ENCODE assay signal across 14 cellular contexts in the genomic region with DNA sequence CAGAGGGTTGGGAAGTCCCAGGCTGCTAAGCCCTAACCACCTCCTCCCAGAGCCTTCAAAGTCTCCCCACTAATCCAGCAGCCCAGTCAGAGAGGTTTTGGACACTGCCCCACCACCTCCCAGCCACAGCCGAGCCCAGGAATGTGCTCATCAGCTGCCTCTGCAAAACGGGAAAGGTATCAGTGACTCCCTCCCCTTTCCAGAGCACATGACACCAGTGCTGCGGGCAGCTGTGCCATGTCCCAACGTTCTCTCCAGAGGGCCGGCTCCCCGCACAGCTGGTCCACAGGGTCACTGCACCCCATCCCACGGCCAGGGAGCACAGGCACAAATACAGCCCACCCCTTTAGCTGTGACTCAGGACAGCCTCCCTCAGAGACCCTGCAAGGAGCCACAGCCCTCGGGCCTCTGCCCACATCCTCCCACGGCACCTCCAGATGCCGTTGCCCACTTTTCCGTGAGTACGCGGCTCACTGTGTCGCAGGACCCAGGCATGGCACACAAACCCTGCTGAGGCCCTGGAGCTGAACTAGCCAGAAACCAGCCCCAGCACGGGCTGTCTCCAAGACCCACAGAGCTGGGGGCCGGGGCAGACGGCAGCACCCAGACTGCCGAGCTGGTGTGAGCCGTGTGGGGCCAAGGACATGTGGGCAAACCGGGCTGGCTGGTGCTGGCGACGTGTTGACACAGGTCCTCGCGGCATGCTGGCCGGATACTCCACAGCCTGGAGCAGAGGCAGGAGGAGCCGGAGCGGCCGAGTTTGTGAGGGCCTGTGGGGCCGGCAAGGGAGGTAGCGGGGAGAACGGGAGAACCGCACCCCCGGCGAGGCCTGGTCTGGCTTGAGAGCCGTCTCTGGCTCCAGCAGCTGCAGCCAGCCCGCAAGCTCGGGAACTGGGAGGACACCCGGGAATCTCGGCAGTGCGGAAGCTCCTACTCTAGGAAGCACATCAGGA. TPM values are rescaled to one million over a fixed set of nuclear protein-coding genes. Genes with fewer than 3 reads are reported as not detected.
DNase-seq lines count a peak whose midpoint lies in the region; ATAC-seq, FAIRE-seq and TF ChIP-seq lines count a peak whose summit lies in the region.
"Had no signal": no experiment of that assay in that cellular context is flagged by ENCODE, and none has a peak within 500 bp of the region (broad histone marks: within the 10 kb centered on the region; RNA-seq: fewer than 3 reads in every experiment).

No MANE protein-coding gene starts in this region.

- POLR2A ChIA-PET in HepG2 (lab: Yijun Ruan, JAX), result interaction anchor here (0.6 to 8.9 kb wide), 9 partner anchors 7 to 114 kb away, joined by 3 to 40 read pairs (median 5); a partner anchor contains a TSS

- no peak overlapping the region for H3K4me2 ChIP-seq in HepG2 (ENCODE audit: low read depth, low read length)
- H3K4me2 ChIP-seq: hepatocyte had no signal

- TF ChIP-seq POLR2A in body of pancreas (IDR thresholded peaks at IDR 0.05), result no peak
- TF ChIP-seq POLR2A in HepG2 (IDR thresholded peaks at IDR 0.05; ENCODE audit: insufficient read depth in 1 of 2, low read depth in 2 of 2, low read length in 2 of 2), result no peak

- H3K27me3 ChIP-seq in body of pancreas (no peaks in the 10 kb centered on the region), HepG2 (ENCODE audit: control insufficient read depth in 1 of 2, insufficient read depth in 2 of 2, low read length in 2 of 2) (no peaks in the 10 kb centered on the region)
- H3K27me3 ChIP-seq: dorsolateral prefrontal cortex, hepatocyte had no signal

- H3K4me3 ChIP-seq in body of pancreas, result no peak overlapping the region
- H3K4me3 ChIP-seq in HepG2 (replicated peaks in 1 of 3; ENCODE audit: insufficient read depth in 1 of 3, low read depth in 2 of 3, low read length in 3 of 3), result no peak overlapping the region; a peak in 1 of 6 replicates
- H3K4me3 ChIP-seq: dorsolateral prefrontal cortex, hepatocyte had no signal

- H2AFZ ChIP-seq in HepG2 (ENCODE audit: low read length), result no peak overlapping the region
- H2AFZ ChIP-seq: hepatocyte had no signal

- intact Hi-C loops in body of pancreas (cut with DNase I), result no loop called here
- intact Hi-C loops in HepG2 (cut with micrococcal nuclease; ENCODE audit: unreplicated experiment), result no loop called here

- H3K4me3 Mint-ChIP-seq in activated T-cell treated with anti-CD3 and anti-CD28 coated beads, Interleukin-2, amount 50 U/mL, for 72 hours, result no peak overlapping the region
- no peak overlapping the region for H3K4me3 Mint-ChIP-seq in type B pancreatic cell
- H3K4me3 Mint-ChIP-seq: naive B cell had no signal

- H3K9me3 Mint-ChIP-seq in activated T-cell treated with anti-CD3 and anti-CD28 coated beads, Interleukin-2, amount 50 U/mL, for 72 hours, result no peaks in the 10 kb centered on the region
- H3K9me3 Mint-ChIP-seq in type B pancreatic cell, result no peaks in the 10 kb centered on the region
- H3K9me3 Mint-ChIP-seq: naive B cell had no signal

- peak; percentile 13 to 16 for ATAC-seq in activated T-cell treated with anti-CD3 and anti-CD28 coated beads, Interleukin-2, amount 50 U/mL, for 72 hours (replicated peaks in 1 of 2)
- peak; percentile 71 for ATAC-seq in body of pancreas
- peak; percentile 53 for ATAC-seq in HepG2

- no peak overlapping the region for H3K27ac Mint-ChIP-seq in activated T-cell treated with anti-CD3 and anti-CD28 coated beads, Interleukin-2, amount 50 U/mL, for 72 hours
- H3K27ac Mint-ChIP-seq in type B pancreatic cell, result peak overlapping the region; percentile 50

- H3K4me1 ChIP-seq in body of pancreas (peaks cover 36% of the 10 kb centered on the region), HepG2 (ENCODE audit: insufficient read depth, low read length) (peaks cover 40% of the 10 kb centered on the region)

- TF ChIP-seq EP300 in HepG2 (IDR thresholded peaks at IDR 0.05; ENCODE audit: low read depth in 2 of 2, low read length in 2 of 2) (no peak), HepG2 (CRISPR knock-in tag; IDR thresholded peaks at IDR 0.05; ENCODE audit: borderline replicate concordance) (no peak)

- CTCF ChIA-PET in HepG2 (lab: Yijun Ruan, JAX; ENCODE audit: low intra/inter-chr PET ratio, low total read pairs), result no interaction called here

- 0 out of 2 replicates have a peak, but pooled peaks have one; percentile 10 for TF ChIP-seq RAD21 in HepG2 (CRISPR knock-in tag; IDR thresholded peaks at IDR 0.05)

- no peaks in the 10 kb centered on the region for H3K27me3 Mint-ChIP-seq in activated T-cell treated with anti-CD3 and anti-CD28 coated beads, Interleukin-2, amount 50 U/mL, for 72 hours (ENCODE audit: low read depth)
- no peaks in the 10 kb centered on the region for H3K27me3 Mint-ChIP-seq in type B pancreatic cell
- H3K27me3 Mint-ChIP-seq: naive B cell had no signal

- no peaks in the 10 kb centered on the region for H3K79me2 ChIP-seq in HepG2 (ENCODE audit: insufficient read depth, low read length)
- H3K79me2 ChIP-seq: hepatocyte had no signal

- H3K36me3 ChIP-seq in body of pancreas (replicated peaks in 1 of 2; ENCODE audit: insufficient read depth in 1 of 2, low read depth in 2 of 2) (peaks cover 27 to 30% of the 10 kb centered on the region in 2 donors), HepG2 (replicated peaks in 1 of 2; ENCODE audit: control insufficient read depth in 1 of 2, insufficient read depth in 2 of 2, low read length in 2 of 2) (peaks cover 26 to 36% of the 10 kb centered on the region in 2 experiments)

- no peak overlapping the region for H3K9ac ChIP-seq in HepG2 (ENCODE audit: insufficient read depth, low read depth, low read length)

- no peak for FAIRE-seq in HepG2 (lab: Jason Lieb, UNC)

- DNase-seq in activated T-cell treated with anti-CD3 and anti-CD28 coated beads, Interleukin-2, amount 50 U/mL, for 72 hours, result no peak
- no peak for DNase-seq in activated T-cell treated with anti-CD3 and anti-CD28 coated beads, Interleukin-2, amount 50 U/mL, for 1 hour
- DNase-seq in body of pancreas (peak; percentile 72 to 83 (median 78)), HepG2 (ENCODE audit: low spot score) (no peak), type B pancreatic cell (ENCODE audit: extremely low spot score, unreplicated experiment) (no peak), retina (no peak)
- DNase-seq in stimulated activated CD4-positive, alpha-beta T cell treated with anti-CD3 and anti-CD28 coated beads, Interleukin-2, amount 100 ng/mL, for 24 hours, result no peak
- DNase-seq in stimulated activated CD4-positive, alpha-beta T cell treated with anti-CD3 and anti-CD28 coated beads, Interleukin-15, amount 100 ng/mL, for 24 hours, result no peak
- DNase-seq: dorsolateral prefrontal cortex; naive B cell; NCI-H1436 treated with DMSO at 0.1 percent for 48 hours; stimulated activated CD4-positive, alpha-beta T cell treated with anti-CD3 and anti-CD28 coated beads, Interleukin-1b, Interleukin-23, amount 100 ng/mL, for 48 hours; T-helper 9 cell had no signal

- peaks cover 6% of the 10 kb centered on the region; the same call in 1 of the 2 replicates for H4K20me1 ChIP-seq in HepG2 (ENCODE audit: insufficient read depth, low read length)

- H3K27ac ChIP-seq in body of pancreas (peak overlapping the region; percentile 35 to 78 (median 55)), HepG2 (ENCODE audit: extremely low read length, insufficient read depth, low read length) (no peak overlapping the region)
- H3K27ac ChIP-seq: dorsolateral prefrontal cortex, hepatocyte had no signal

- WGBS in body of pancreas, 2 donors, result 27 to 34% methylated on average over 9 to 40 of the region's 40 CpGs
- 56% methylated on average over 36 of the region's 40 CpGs for WGBS in HepG2 (ENCODE audit: low lambda C conversion rate)

- no peaks in the 10 kb centered on the region for H3K9me3 ChIP-seq in body of pancreas
- no peaks in the 10 kb centered on the region for H3K9me3 ChIP-seq in HepG2 (ENCODE audit: low read length)

- in situ Hi-C loops in HepG2 (cut with HindIII; ENCODE audit: extremely low pct_ligation_motif_present, low pct_unique_long_range_greater_than_20kb), result no loop called here

- H3K36me3 Mint-ChIP-seq in activated T-cell treated with anti-CD3 and anti-CD28 coated beads, Interleukin-2, amount 50 U/mL, for 72 hours (ENCODE audit: insufficient read depth in 2 of 2), result peaks cover 1 to 5% of the 10 kb centered on the region in 2 donors
- peaks cover 3% of the 10 kb centered on the region for H3K36me3 Mint-ChIP-seq in type B pancreatic cell
- H3K36me3 Mint-ChIP-seq: naive B cell had no signal

- no TSS peak for BruUV-seq in HepG2 (replicated peaks; lab: Mats Ljungman, UMichigan)

- H3K4me1 Mint-ChIP-seq in activated T-cell treated with anti-CD3 and anti-CD28 coated beads, Interleukin-2, amount 50 U/mL, for 72 hours (ENCODE audit: low read depth), result no peaks in the 10 kb centered on the region
- no peaks in the 10 kb centered on the region for H3K4me1 Mint-ChIP-seq in type B pancreatic cell (ENCODE audit: unreplicated experiment)
- H3K4me1 Mint-ChIP-seq: naive B cell had no signal

- TF ChIP-seq CTCF in body of pancreas (IDR thresholded peaks at IDR 0.05) (no peak), HepG2 (CRISPR knock-in tag; IDR thresholded peaks at IDR 0.05) (no peak), type B pancreatic cell (conservative IDR thresholded peaks at IDR 0.05) (no peak)

RNA-seq across cellular contexts. Expression of a gene that starts 6.3 kb away (rescaled TPM):
- total RNA-seq in activated T-cell treated with anti-CD3 and anti-CD28 coated beads, Interleukin-2, amount 50 U/mL, for 72 hours, result not detected
- total RNA-seq in body of pancreas (not detected), HepG2 (2016; rRNA removed; fragmentation: Illumina TruSeq; extraction: Trizol) (0.69 and 1.00 TPM in 2 replicates), type B pancreatic cell (ENCODE audit: low replicate concordance) (not detected in 2 replicates)
- 0.71 and 2.3 TPM in 2 replicates for total RNA-seq in HepG2 (2016; cell fraction: cytosol; rRNA removed; fragmentation: Illumina TruSeq; extraction: Trizol; ENCODE audit: low read depth)
- 1.3 TPM in 1 of 2 replicates, not detected in the other for total RNA-seq in HepG2 (2016; cell fraction: insoluble cytoplasmic fraction; rRNA removed; fragmentation: Illumina TruSeq; extraction: Trizol)
- total RNA-seq in HepG2 (2016; cell fraction: membrane; rRNA removed; fragmentation: Illumina TruSeq; extraction: Trizol), result 1.00 and 1.2 TPM in 2 replicates
- total RNA-seq in HepG2 (2016; cell fraction: nucleus; rRNA removed; fragmentation: Illumina TruSeq; extraction: Trizol), result 0.91 and 1.8 TPM in 2 replicates
- 0.17 and 0.33 TPM in 2 replicates for polyA plus RNA-seq in HepG2 (2011; rRNA removed)
- polyA plus RNA-seq in HepG2 (2011; cell fraction: cytosol; rRNA removed), result 0.55 and 1.1 TPM in 2 replicates
- 1.6 and 2.8 TPM in 2 replicates for polyA plus RNA-seq in HepG2 (2011; cell fraction: nucleus; rRNA removed)
- 0.34 and 0.52 TPM in 2 replicates for polyA plus RNA-seq in HepG2 (2012)
- polyA plus RNA-seq in HepG2 (2016; cell fraction: cytosol; fragmentation: Illumina TruSeq; extraction: Trizol; ENCODE audit: low read depth), result 0.57 and 1.0 TPM in 2 replicates
- polyA plus RNA-seq in HepG2 (2016; cell fraction: insoluble cytoplasmic fraction; fragmentation: Illumina TruSeq; extraction: Trizol; ENCODE audit: low read depth), result 1.7 TPM in 1 of 2 replicates, not detected in the other
- polyA plus RNA-seq in HepG2 (2016; cell fraction: membrane; fragmentation: Illumina TruSeq; extraction: Trizol; ENCODE audit: low read depth), result 0.56 TPM in 1 of 2 replicates, not detected in the other
- 2.1 TPM in 1 of 2 replicates, not detected in the other for polyA plus RNA-seq in HepG2 (2016; cell fraction: nucleus; fragmentation: Illumina TruSeq; extraction: Trizol; ENCODE audit: insufficient read depth, low read depth)
- polyA minus RNA-seq in HepG2 (2011; rRNA and poly(A)+ RNA removed; ENCODE audit: low replicate concordance), result 0.09 and 0.88 TPM in 2 replicates
- not detected in 2 replicates for polyA minus RNA-seq in HepG2 (2011; cell fraction: cytosol; rRNA and poly(A)+ RNA removed)
- polyA minus RNA-seq in HepG2 (2011; cell fraction: nucleus; rRNA and poly(A)+ RNA removed), result 1.9 TPM in 1 of 2 replicates, not detected in the other
- total RNA-seq: hepatocyte had no signal

RNA-seq across cellular contexts. Expression of a gene that starts 8.0 kb away (rescaled TPM):
- 10 to 100 TPM; 61.9 to 77.2 TPM for total RNA-seq in activated T-cell treated with anti-CD3 and anti-CD28 coated beads, Interleukin-2, amount 50 U/mL, for 72 hours
- 10 to 100 TPM; 46.1 to 65.6 TPM for total RNA-seq in body of pancreas
- total RNA-seq in HepG2 (2016; rRNA removed; fragmentation: Illumina TruSeq; extraction: Trizol), result 76.1 and 84.9 TPM in 2 replicates
- total RNA-seq in HepG2 (2016; cell fraction: cytosol; rRNA removed; fragmentation: Illumina TruSeq; extraction: Trizol; ENCODE audit: low read depth), result 74.8 and 93.7 TPM in 2 replicates
- 73.6 and 90.1 TPM in 2 replicates for total RNA-seq in HepG2 (2016; cell fraction: insoluble cytoplasmic fraction; rRNA removed; fragmentation: Illumina TruSeq; extraction: Trizol)
- total RNA-seq in HepG2 (2016; cell fraction: membrane; rRNA removed; fragmentation: Illumina TruSeq; extraction: Trizol), result 97.9 and 116 TPM in 2 replicates
- total RNA-seq in HepG2 (2016; cell fraction: nucleus; rRNA removed; fragmentation: Illumina TruSeq; extraction: Trizol), result 29.3 and 32.8 TPM in 2 replicates
- polyA plus RNA-seq in HepG2 (2011; rRNA removed), result 79.7 and 113 TPM in 2 replicates
- 95.7 and 150 TPM in 2 replicates for polyA plus RNA-seq in HepG2 (2011; cell fraction: cytosol; rRNA removed)
- 122 and 140 TPM in 2 replicates for polyA plus RNA-seq in HepG2 (2011; cell fraction: nucleus; rRNA removed)
- 44.7 and 56.7 TPM in 2 replicates for polyA plus RNA-seq in HepG2 (2012)
- 77.4 and 92.8 TPM in 2 replicates for polyA plus RNA-seq in HepG2 (2016; cell fraction: cytosol; fragmentation: Illumina TruSeq; extraction: Trizol; ENCODE audit: low read depth)
- 75.3 and 82.0 TPM in 2 replicates for polyA plus RNA-seq in HepG2 (2016; cell fraction: insoluble cytoplasmic fraction; fragmentation: Illumina TruSeq; extraction: Trizol; ENCODE audit: low read depth)
- 86.8 and 108 TPM in 2 replicates for polyA plus RNA-seq in HepG2 (2016; cell fraction: membrane; fragmentation: Illumina TruSeq; extraction: Trizol; ENCODE audit: low read depth)
- polyA plus RNA-seq in HepG2 (2016; cell fraction: nucleus; fragmentation: Illumina TruSeq; extraction: Trizol; ENCODE audit: insufficient read depth, low read depth), result 63.7 and 68.1 TPM in 2 replicates
- polyA minus RNA-seq in HepG2 (2011; rRNA and poly(A)+ RNA removed; ENCODE audit: low replicate concordance), result 1.6 and 50.7 TPM in 2 replicates
- 39.9 and 44.0 TPM in 2 replicates for polyA minus RNA-seq in HepG2 (2011; cell fraction: cytosol; rRNA and poly(A)+ RNA removed)
- polyA minus RNA-seq in HepG2 (2011; cell fraction: nucleus; rRNA and poly(A)+ RNA removed), result 12.4 and 13.7 TPM in 2 replicates
- 54.2 and 101 TPM in 2 replicates for total RNA-seq in type B pancreatic cell (ENCODE audit: low replicate concordance)

RNA-seq across cellular contexts. Expression of a gene that starts 19.2 kb away (rescaled TPM):
- 100 to 1,000 TPM; 430 to 436 TPM for total RNA-seq in activated T-cell treated with anti-CD3 and anti-CD28 coated beads, Interleukin-2, amount 50 U/mL, for 72 hours
- total RNA-seq in body of pancreas (1,000 to 10,000 TPM; 1,462 to 4,394 TPM), HepG2 (2016; rRNA removed; fragmentation: Illumina TruSeq; extraction: Trizol) (337 and 782 TPM in 2 replicates), type B pancreatic cell (ENCODE audit: low replicate concordance) (555 and 815 TPM in 2 replicates)
- 162 and 167 TPM in 2 replicates for total RNA-seq in HepG2 (2016; cell fraction: cytosol; rRNA removed; fragmentation: Illumina TruSeq; extraction: Trizol; ENCODE audit: low read depth)
- 282 and 813 TPM in 2 replicates for total RNA-seq in HepG2 (2016; cell fraction: insoluble cytoplasmic fraction; rRNA removed; fragmentation: Illumina TruSeq; extraction: Trizol)
- 299 and 300 TPM in 2 replicates for total RNA-seq in HepG2 (2016; cell fraction: membrane; rRNA removed; fragmentation: Illumina TruSeq; extraction: Trizol)
- total RNA-seq in HepG2 (2016; cell fraction: nucleus; rRNA removed; fragmentation: Illumina TruSeq; extraction: Trizol), result 801 and 884 TPM in 2 replicates
- polyA plus RNA-seq in HepG2 (2011; rRNA removed), result 181 and 185 TPM in 2 replicates
- 150 and 176 TPM in 2 replicates for polyA plus RNA-seq in HepG2 (2011; cell fraction: cytosol; rRNA removed)
- polyA plus RNA-seq in HepG2 (2011; cell fraction: nucleus; rRNA removed), result 517 and 557 TPM in 2 replicates
- 1,462 and 1,524 TPM in 2 replicates for polyA plus RNA-seq in HepG2 (2012)
- polyA plus RNA-seq in HepG2 (2016; cell fraction: cytosol; fragmentation: Illumina TruSeq; extraction: Trizol; ENCODE audit: low read depth), result 236 TPM in 2 replicates
- 494 and 566 TPM in 2 replicates for polyA plus RNA-seq in HepG2 (2016; cell fraction: insoluble cytoplasmic fraction; fragmentation: Illumina TruSeq; extraction: Trizol; ENCODE audit: low read depth)
- 378 and 399 TPM in 2 replicates for polyA plus RNA-seq in HepG2 (2016; cell fraction: membrane; fragmentation: Illumina TruSeq; extraction: Trizol; ENCODE audit: low read depth)
- 2,290 and 2,428 TPM in 2 replicates for polyA plus RNA-seq in HepG2 (2016; cell fraction: nucleus; fragmentation: Illumina TruSeq; extraction: Trizol; ENCODE audit: insufficient read depth, low read depth)
- 90.8 and 213 TPM in 2 replicates for polyA minus RNA-seq in HepG2 (2011; rRNA and poly(A)+ RNA removed; ENCODE audit: low replicate concordance)
- polyA minus RNA-seq in HepG2 (2011; cell fraction: cytosol; rRNA and poly(A)+ RNA removed), result 303 and 378 TPM in 2 replicates
- 250 and 278 TPM in 2 replicates for polyA minus RNA-seq in HepG2 (2011; cell fraction: nucleus; rRNA and poly(A)+ RNA removed)

RNA-seq across cellular contexts. Expression of a gene that starts 30.0 kb away (rescaled TPM):
- 100 to 1,000 TPM; 369 to 410 TPM for total RNA-seq in activated T-cell treated with anti-CD3 and anti-CD28 coated beads, Interleukin-2, amount 50 U/mL, for 72 hours
- total RNA-seq in body of pancreas (100 to 1,000 TPM; 109 to 141 TPM), HepG2 (2016; rRNA removed; fragmentation: Illumina TruSeq; extraction: Trizol) (64.0 and 120 TPM in 2 replicates), type B pancreatic cell (ENCODE audit: low replicate concordance) (250 and 264 TPM in 2 replicates)
- total RNA-seq in HepG2 (2016; cell fraction: cytosol; rRNA removed; fragmentation: Illumina TruSeq; extraction: Trizol; ENCODE audit: low read depth), result 25.7 and 26.7 TPM in 2 replicates
- total RNA-seq in HepG2 (2016; cell fraction: insoluble cytoplasmic fraction; rRNA removed; fragmentation: Illumina TruSeq; extraction: Trizol), result 73.7 and 111 TPM in 2 replicates
- 68.1 and 73.5 TPM in 2 replicates for total RNA-seq in HepG2 (2016; cell fraction: membrane; rRNA removed; fragmentation: Illumina TruSeq; extraction: Trizol)
- 66.3 and 84.1 TPM in 2 replicates for total RNA-seq in HepG2 (2016; cell fraction: nucleus; rRNA removed; fragmentation: Illumina TruSeq; extraction: Trizol)
- polyA plus RNA-seq in HepG2 (2011; rRNA removed), result 40.0 and 52.1 TPM in 2 replicates
- 61.3 and 96.2 TPM in 2 replicates for polyA plus RNA-seq in HepG2 (2011; cell fraction: cytosol; rRNA removed)
- polyA plus RNA-seq in HepG2 (2011; cell fraction: nucleus; rRNA removed), result 174 and 191 TPM in 2 replicates
- 159 and 169 TPM in 2 replicates for polyA plus RNA-seq in HepG2 (2012)
- 89.7 and 102 TPM in 2 replicates for polyA plus RNA-seq in HepG2 (2016; cell fraction: cytosol; fragmentation: Illumina TruSeq; extraction: Trizol; ENCODE audit: low read depth)
- 221 and 287 TPM in 2 replicates for polyA plus RNA-seq in HepG2 (2016; cell fraction: insoluble cytoplasmic fraction; fragmentation: Illumina TruSeq; extraction: Trizol; ENCODE audit: low read depth)
- polyA plus RNA-seq in HepG2 (2016; cell fraction: membrane; fragmentation: Illumina TruSeq; extraction: Trizol; ENCODE audit: low read depth), result 171 and 188 TPM in 2 replicates
- 248 and 249 TPM in 2 replicates for polyA plus RNA-seq in HepG2 (2016; cell fraction: nucleus; fragmentation: Illumina TruSeq; extraction: Trizol; ENCODE audit: insufficient read depth, low read depth)
- polyA minus RNA-seq in HepG2 (2011; rRNA and poly(A)+ RNA removed; ENCODE audit: low replicate concordance), result 35.7 and 46.7 TPM in 2 replicates
- polyA minus RNA-seq in HepG2 (2011; cell fraction: cytosol; rRNA and poly(A)+ RNA removed), result 54.0 and 54.8 TPM in 2 replicates
- polyA minus RNA-seq in HepG2 (2011; cell fraction: nucleus; rRNA and poly(A)+ RNA removed), result 52.7 and 57.6 TPM in 2 replicates

RNA-seq across cellular contexts. Expression of a gene that starts 37.2 kb away (rescaled TPM):
- total RNA-seq in activated T-cell treated with anti-CD3 and anti-CD28 coated beads, Interleukin-2, amount 50 U/mL, for 72 hours, result under 1 TPM in 1 of 2 donors, not detected in 1; 0.17 TPM
- 1 to 10 TPM in 1 of 2 donors, under 1 TPM in 1; 0.52 to 5.3 TPM for total RNA-seq in body of pancreas
- 0.13 TPM in 1 of 2 replicates, not detected in the other for total RNA-seq in HepG2 (2016; rRNA removed; fragmentation: Illumina TruSeq; extraction: Trizol)
- not detected in 2 replicates for total RNA-seq in HepG2 (2016; cell fraction: cytosol; rRNA removed; fragmentation: Illumina TruSeq; extraction: Trizol; ENCODE audit: low read depth)
- total RNA-seq in HepG2 (2016; cell fraction: insoluble cytoplasmic fraction; rRNA removed; fragmentation: Illumina TruSeq; extraction: Trizol), result 0.15 TPM in 1 of 2 replicates, not detected in the other
- not detected in 2 replicates for total RNA-seq in HepG2 (2016; cell fraction: membrane; rRNA removed; fragmentation: Illumina TruSeq; extraction: Trizol)
- total RNA-seq in HepG2 (2016; cell fraction: nucleus; rRNA removed; fragmentation: Illumina TruSeq; extraction: Trizol), result 0.31 TPM in 1 of 2 replicates, not detected in the other
- polyA plus RNA-seq in HepG2 (2011; rRNA removed), result 0.04 and 0.27 TPM in 2 replicates
- polyA plus RNA-seq in HepG2 (2011; cell fraction: cytosol; rRNA removed), result 0.10 and 0.12 TPM in 2 replicates
- polyA plus RNA-seq in HepG2 (2011; cell fraction: nucleus; rRNA removed), result 4.7 and 5.5 TPM in 2 replicates
- polyA plus RNA-seq in HepG2 (2012), result 0.07 and 0.27 TPM in 2 replicates
- not detected in 2 replicates for polyA plus RNA-seq in HepG2 (2016; cell fraction: cytosol; fragmentation: Illumina TruSeq; extraction: Trizol; ENCODE audit: low read depth)
- not detected in 2 replicates for polyA plus RNA-seq in HepG2 (2016; cell fraction: insoluble cytoplasmic fraction; fragmentation: Illumina TruSeq; extraction: Trizol; ENCODE audit: low read depth)
- not detected in 2 replicates for polyA plus RNA-seq in HepG2 (2016; cell fraction: membrane; fragmentation: Illumina TruSeq; extraction: Trizol; ENCODE audit: low read depth)
- polyA plus RNA-seq in HepG2 (2016; cell fraction: nucleus; fragmentation: Illumina TruSeq; extraction: Trizol; ENCODE audit: insufficient read depth, low read depth), result 0.31 and 0.60 TPM in 2 replicates
- 0.14 and 0.26 TPM in 2 replicates for polyA minus RNA-seq in HepG2 (2011; rRNA and poly(A)+ RNA removed; ENCODE audit: low replicate concordance)
- polyA minus RNA-seq in HepG2 (2011; cell fraction: cytosol; rRNA and poly(A)+ RNA removed), result not detected in 2 replicates
- polyA minus RNA-seq in HepG2 (2011; cell fraction: nucleus; rRNA and poly(A)+ RNA removed), result 0.52 and 0.87 TPM in 2 replicates
- total RNA-seq in type B pancreatic cell (ENCODE audit: low replicate concordance), result 1.2 and 1.7 TPM in 2 replicates

Comparison
In these comparisons a context has a peak if more than half of its experiments do, and no peak if none do; other contexts are left out.
1. ATAC-seq: peak in every context shown above with its lines; median percentile 71 in body of pancreas; 53 in HepG2; 14 in activated T-cell treated with anti-CD3 and anti-CD28 coated beads, Interleukin-2, amount 50 U/mL, for 72 hours.
2. DNase-seq: peak in body of pancreas (4 of 4); none in activated T-cell treated with anti-CD3 and anti-CD28 coated beads, Interleukin-2, amount 50 U/mL, for 72 hours (0 of 2), activated T-cell treated with anti-CD3 and anti-CD28 coated beads, Interleukin-2, amount 50 U/mL, for 1 hour (single experiment), HepG2 (single experiment), type B pancreatic cell (single experiment), stimulated activated CD4-positive, alpha-beta T cell treated with anti-CD3 and anti-CD28 coated beads, Interleukin-2, amount 100 ng/mL, for 24 hours (0 of 2), stimulated activated CD4-positive, alpha-beta T cell treated with anti-CD3 and anti-CD28 coated beads, Interleukin-15, amount 100 ng/mL, for 24 hours (single experiment) and retina (single experiment).